ENCODE assay signal across 12 cellular contexts in the genomic region with DNA sequence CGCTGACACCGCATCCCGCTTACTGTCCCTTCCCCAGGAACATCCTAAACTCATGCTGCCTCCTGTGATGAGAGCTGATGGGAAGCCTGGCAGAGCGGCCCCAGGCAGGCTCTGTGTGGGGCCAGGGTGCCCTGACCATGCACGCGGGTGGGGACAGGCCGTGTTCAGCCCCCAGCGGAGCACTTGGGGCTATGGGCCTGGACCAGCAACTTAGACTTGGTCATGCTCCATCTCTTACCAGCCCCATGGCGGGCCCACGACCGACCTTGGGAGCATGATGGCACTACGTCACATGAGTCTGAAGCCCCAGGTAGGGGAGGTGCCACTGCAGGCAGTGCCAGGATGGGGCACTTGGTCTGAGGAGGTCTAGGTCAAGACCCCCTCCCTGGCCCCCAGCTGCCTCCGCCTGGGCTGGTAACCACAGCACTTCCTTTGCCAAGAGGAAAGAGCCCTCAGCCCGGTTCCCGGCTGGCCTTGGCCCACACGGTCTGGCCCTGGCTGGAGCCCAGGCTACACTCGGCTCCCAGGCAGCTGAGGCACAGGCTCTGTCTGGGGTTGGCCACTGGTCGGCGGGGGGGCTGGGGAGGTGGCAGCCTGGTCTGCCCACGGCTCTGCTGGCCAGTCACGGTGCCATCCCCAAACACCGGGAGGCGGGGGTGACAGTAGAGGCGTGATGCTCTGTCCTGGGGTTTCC. TPM values are rescaled to one million over a fixed set of nuclear protein-coding genes. Genes with fewer than 3 reads are reported as not detected.
DNase-seq lines count a peak whose midpoint lies in the region; ATAC-seq, FAIRE-seq and TF ChIP-seq lines count a peak whose summit lies in the region.
"Had no signal": no experiment of that assay in that cellular context is flagged by ENCODE, and none has a peak within 500 bp of the region (broad histone marks: within the 10 kb centered on the region; RNA-seq: fewer than 3 reads in every experiment).

No MANE protein-coding gene starts in this region.

- CTCF ChIA-PET in HEK293T (lab: Yijun Ruan, JAX) = interaction anchor here (0.6 to 0.9 kb wide), 2 partner anchors 19 to 25 kb away, joined by 3 read pairs; no protein-coding TSS in a partner anchor

- no peaks in the 10 kb centered on the region for H3K9me3 ChIP-seq in left ventricle myocardium inferior (replicated peaks)
- H3K9me3 ChIP-seq in psoas muscle = no peaks in the 10 kb centered on the region

- intact Hi-C loops in left ventricle myocardium inferior (cut with micrococcal nuclease) = no loop called here
- intact Hi-C loops in psoas muscle (cut with DNase I) = loop anchor here in 1 of 2 donors (5.0 kb wide), 1 partner anchor 56 kb away; no protein-coding TSS in a partner anchor

- H3K27ac ChIP-seq in left ventricle myocardium inferior (replicated peaks) = peak overlapping the region; percentile 92
- H3K27ac ChIP-seq in psoas muscle = peak overlapping the region; percentile 78
- H3K27ac ChIP-seq: cardiac muscle cell had no signal

- H3K27me3 ChIP-seq in left ventricle myocardium inferior (ENCODE audit: low read depth) (no peaks in the 10 kb centered on the region), psoas muscle (ENCODE audit: insufficient read depth in 3 of 3, low read length in 2 of 3) (no peaks in the 10 kb centered on the region)
- H3K27me3 ChIP-seq: cardiac muscle cell had no signal

- TF ChIP-seq CTCF in left ventricle myocardium inferior (IDR thresholded peaks at IDR 0.05; ENCODE audit: borderline replicate concordance) (no peak), psoas muscle (IDR thresholded peaks at IDR 0.05) (no peak)

- H3K36me3 ChIP-seq in left ventricle myocardium inferior (no peaks in the 10 kb centered on the region), psoas muscle (ENCODE audit: insufficient read depth in 1 of 2, low read depth in 1 of 2) (no peaks in the 10 kb centered on the region)
- H3K36me3 ChIP-seq: cardiac muscle cell had no signal

- peak overlapping the region; percentile 54 for H3K4me3 ChIP-seq in left ventricle myocardium inferior
- peak overlapping the region; percentile 51 for H3K4me3 ChIP-seq in psoas muscle
- H3K4me3 ChIP-seq: cardiac muscle cell had no signal

- peak; percentile 36 to 52 (median 44) for ATAC-seq in psoas muscle
- no peak for ATAC-seq in HG02884 (IDR thresholded peaks at IDR 0.05; ENCODE audit: unreplicated experiment)

- peaks cover 81% of the 10 kb centered on the region for H3K4me1 ChIP-seq in left ventricle myocardium inferior
- peaks cover 72% of the 10 kb centered on the region for H3K4me1 ChIP-seq in psoas muscle

- POLR2A ChIA-PET in HEK293T (lab: Yijun Ruan, JAX) = interaction anchor here (1.4 kb wide), 1 partner anchor 16 kb away, joined by 4 read pairs; no protein-coding TSS in a partner anchor

- peak; percentile 70 for DNase-seq in AG20443 (ENCODE audit: low spot score)
- peak in 56 of 58 donors; percentile 33 to 93 (median 80) for DNase-seq in anterior cingulate cortex (lab: John Stamatoyannopoulos, UW)
- DNase-seq in left ventricle myocardium inferior = peak; percentile 56
- DNase-seq in psoas muscle = peak; percentile 80 to 82
- no peak for DNase-seq in GM19239 (ENCODE audit: insufficient read length, low spot score)
- no peak for DNase-seq in HEK293T (ENCODE audit: extremely low spot score)
- DNase-seq in DMS79 treated with DMSO at 0.1 percent for 48 hours (lab: John Stamatoyannopoulos, UW) = no peak
- DNase-seq: CD4-positive, alpha-beta T cell had no signal

- 43 to 64% (median 46%) methylated on average over 22 to 24 of the region's 24 CpGs for WGBS in psoas muscle, 3 donors

- no peak for FAIRE-seq in GM19239 (lab: Jason Lieb, UNC)
- FAIRE-seq: islet of Langerhans had no signal

TF ChIP-seq in HEK293T, 16 proteins besides CTCF, POLR2A, EP300 and RAD21:
- no peak for TF ChIP-seq FOXA1 (IDR thresholded peaks at IDR 0.05)
- TF ChIP-seq HDGF (IDR thresholded peaks at IDR 0.05; ENCODE audit: borderline replicate concordance) = no peak
- no peak for TF ChIP-seq SP1 (IDR thresholded peaks at IDR 0.05)
- TF ChIP-seq NFRKB (IDR thresholded peaks at IDR 0.05) = no peak
- no peak for TF ChIP-seq ARNT (IDR thresholded peaks at IDR 0.05)
- TF ChIP-seq FOXK2 (IDR thresholded peaks at IDR 0.05) = no peak
- TF ChIP-seq L3MBTL2 (conservative IDR thresholded peaks at IDR 0.05) = no peak
- no peak for TF ChIP-seq LEF1 (IDR thresholded peaks at IDR 0.05; ENCODE audit: borderline replicate concordance)
- no peak for TF ChIP-seq FOXM1 (IDR thresholded peaks at IDR 0.05; ENCODE audit: borderline replicate concordance)

RNA-seq across cellular contexts. Expression of a gene that starts 25.7 kb away (rescaled TPM):
- total RNA-seq in left ventricle myocardium inferior = 7.3 TPM
- 10 to 100 TPM in 1 of 4 donors, 1 to 10 TPM in 3; 6.0 to 10.7 (median 7.7) TPM for total RNA-seq in psoas muscle
- 1 to 10 TPM; 2.8 to 6.6 (median 4.1) TPM for polyA plus RNA-seq in psoas muscle
- total RNA-seq: activated CD8-positive, alpha-beta memory T cell treated with anti-CD3 and anti-CD28 coated beads for 36 hours had no signal

Comparison
In these comparisons a context has a peak if more than half of its experiments do, and no peak if none do; other contexts are left out.
1. DNase-seq: peak in AG20443 (single experiment), anterior cingulate cortex (56 of 58), left ventricle myocardium inferior (single experiment) and psoas muscle (2 of 2); none in GM19239 (single experiment), HEK293T (single experiment) and DMS79 treated with DMSO at 0.1 percent for 48 hours (single experiment).